ENCODE assay signal across 7 cellular contexts in genomic region chr17:21314261-21314664, GRCh38. TPM values are rescaled to one million over a fixed set of nuclear protein-coding genes. Genes with fewer than 3 reads are reported as not detected.
DNase-seq lines count a peak whose midpoint lies in the region; ATAC-seq, FAIRE-seq and TF ChIP-seq lines count a peak whose summit lies in the region.
"Not testable (repeated sequence)": the region's sequence is repeated elsewhere in the genome, so short reads cannot be mapped to it uniquely, and the experiment has no call there.

No MANE protein-coding gene starts in this region.

- not testable (repeated sequence) for TF ChIP-seq CTCF in RWPE1 (conservative IDR thresholded peaks at IDR 0.05; ENCODE audit: low read depth); ascending aorta (IDR thresholded peaks at IDR 0.05); HepG2 (CRISPR knock-in tag; IDR thresholded peaks at IDR 0.05); osteoblast (IDR thresholded peaks at IDR 0.05; ENCODE audit: extremely low read depth, low read depth, low read length); spleen (IDR thresholded peaks at IDR 0.05 in 8 of 11, conservative IDR thresholded peaks at IDR 0.05 in 3 of 11); transverse colon (IDR thresholded peaks at IDR 0.05)

- in situ Hi-C loops in HepG2 (cut with HindIII; ENCODE audit: extremely low pct_ligation_motif_present, low pct_unique_long_range_greater_than_20kb) (loop anchor here (25.0 kb wide), 1 partner anchor 448 kb away; no protein-coding TSS in a partner anchor), transverse colon (cut with MboI; ENCODE audit: low pct_ligation_motif_present in 1 of 4, low pct_unique_long_range_greater_than_20kb in 1 of 4, low sequenced_read_pairs in 3 of 4) (loop anchor here (10.0 to 25.0 kb wide), 4 partner anchors 59 to 473 kb away; partner anchors contain the start of gene NATD1 (in 1 of the 4))

- not testable (repeated sequence) for H4K20me1 ChIP-seq in HepG2 (ENCODE audit: insufficient read depth, low read length)
- H4K20me1 ChIP-seq in osteoblast (ENCODE audit: insufficient read depth, low read length): peaks cover 17% of the 10 kb centered on the region

- CTCF ChIA-PET in RWPE1 (lab: Yijun Ruan, JAX); HepG2 (lab: Yijun Ruan, JAX; ENCODE audit: low intra/inter-chr PET ratio, low total read pairs): not testable (repeated sequence)

- H2AFZ ChIP-seq in HepG2 (ENCODE audit: low read length); osteoblast (ENCODE audit: low read length): not testable (repeated sequence)

- not testable (repeated sequence) for H3K4me3 ChIP-seq in ascending aorta; HepG2 (replicated peaks in 1 of 3; ENCODE audit: insufficient read depth in 1 of 3, low read depth in 2 of 3, low read length in 3 of 3); osteoblast (ENCODE audit: insufficient read depth, low read length); spleen; transverse colon

- TSS peak; percentile 12 for BruUV-seq in HepG2 (replicated peaks; lab: Mats Ljungman, UMichigan)

- DNase-seq in RWPE1 (ENCODE audit: low spot score); HepG2 (ENCODE audit: low spot score); transverse colon: not testable (repeated sequence)
- DNase-seq in ascending aorta (ENCODE audit: low spot score in 2 of 2) (peak in 1 of 2 donors; percentile 59), Right ventricle myocardium superior (peak; percentile 34), osteoblast (ENCODE audit: insufficient read length, low spot score, missing footprints) (peak; percentile 26), spleen (peak; percentile 76)

- not testable (repeated sequence) for FAIRE-seq in HepG2 (lab: Jason Lieb, UNC)

- H3K9ac ChIP-seq in HepG2 (ENCODE audit: insufficient read depth, low read depth, low read length): not testable (repeated sequence)

- not testable (repeated sequence) for TF ChIP-seq RAD21 in HepG2 (CRISPR knock-in tag; IDR thresholded peaks at IDR 0.05)

- H3K36me3 ChIP-seq in ascending aorta (peaks cover 21 to 39% of the 10 kb centered on the region in 2 donors), osteoblast (ENCODE audit: insufficient read depth, low read length) (peaks cover 48% of the 10 kb centered on the region), spleen (peaks cover 0 to 65% (median 49%) of the 10 kb centered on the region in 6 donors), transverse colon (peaks cover 0 to 11% (median 2%) of the 10 kb centered on the region in 4 donors)
- H3K36me3 ChIP-seq in HepG2 (replicated peaks in 1 of 2; ENCODE audit: control insufficient read depth in 1 of 2, insufficient read depth in 2 of 2, low read length in 2 of 2): not testable (repeated sequence)

- H3K27me3 ChIP-seq in ascending aorta; HepG2 (ENCODE audit: control insufficient read depth in 1 of 2, insufficient read depth in 2 of 2, low read length in 2 of 2); osteoblast (ENCODE audit: insufficient read depth, low read length); spleen (replicated peaks in 1 of 7); transverse colon: not testable (repeated sequence)

- H3K27ac ChIP-seq in RWPE1 (peak overlapping the region; percentile 21), ascending aorta (peak overlapping the region; percentile 11 to 39), transverse colon (peak overlapping the region in 3 of 4 donors; percentile 47 to 59 (median 59))
- H3K27ac ChIP-seq in HepG2 (ENCODE audit: extremely low read length, insufficient read depth, low read length); osteoblast (ENCODE audit: low read depth, low read length); spleen: not testable (repeated sequence)

- ATAC-seq in Right ventricle myocardium superior (ENCODE audit: poor library complexity): not testable (repeated sequence)
- ATAC-seq in HepG2: 0 out of 3 replicates have a peak, but pooled peaks have one; percentile 3

- H3K4me1 ChIP-seq in ascending aorta: peaks cover 9 to 18% of the 10 kb centered on the region in 2 donors
- H3K4me1 ChIP-seq in HepG2 (ENCODE audit: insufficient read depth, low read length): peaks cover 22% of the 10 kb centered on the region
- H3K4me1 ChIP-seq in osteoblast (ENCODE audit: insufficient read depth, low read length): not testable (repeated sequence)
- H3K4me1 ChIP-seq in spleen: peaks cover 0 to 23% (median 8%) of the 10 kb centered on the region in 6 donors
- H3K4me1 ChIP-seq in transverse colon: peaks cover 0 to 22% (median 14%) of the 10 kb centered on the region in 4 donors

- H3K4me2 ChIP-seq in HepG2 (ENCODE audit: low read depth, low read length); osteoblast (ENCODE audit: insufficient read depth, low read length): not testable (repeated sequence)

- 56% methylated on average over 4 of the region's 7 CpGs for WGBS in HepG2 (ENCODE audit: low lambda C conversion rate)
- WGBS in spleen, 5 donors: 85 to 100% (median 85%) methylated on average over 4 to 7 of the region's 7 CpGs
- WGBS in transverse colon (ENCODE audit: low coverage in 1 of 2), 2 donors: 51% methylated on average over 7 of the region's 7 CpGs; no CpG with 5 or more reads in 1 of the 2 donors

- not testable (repeated sequence) for H3K79me2 ChIP-seq in HepG2 (ENCODE audit: insufficient read depth, low read length); osteoblast (ENCODE audit: insufficient read depth, low read length)

- not testable (repeated sequence) for TF ChIP-seq POLR2A in HepG2 (IDR thresholded peaks at IDR 0.05; ENCODE audit: insufficient read depth in 1 of 2, low read depth in 2 of 2, low read length in 2 of 2); spleen (IDR thresholded peaks at IDR 0.05); transverse colon (IDR thresholded peaks at IDR 0.05)

- intact Hi-C loops in ascending aorta (cut with DNase I): loop anchor here (5.0 to 10.0 kb wide), 3 partner anchors 37 to 198 kb away; partner anchors contain the start of gene NATD1
- intact Hi-C loops in Right ventricle myocardium superior (cut with DNase I): loop anchor here (10.0 kb wide), 1 partner anchor 141 kb away; no protein-coding TSS in a partner anchor
- intact Hi-C loops in HepG2 (cut with micrococcal nuclease; ENCODE audit: unreplicated experiment): loop anchor here (10.0 kb wide), 1 partner anchor 201 kb away; no protein-coding TSS in a partner anchor
- intact Hi-C loops in spleen (cut with DNase I; ENCODE audit: low total_unique reads): loop anchor here (10.0 kb wide), 1 partner anchor 131 kb away; no protein-coding TSS in a partner anchor
- intact Hi-C loops in transverse colon (cut with DNase I; ENCODE audit: low total_unique reads): not testable (repeated sequence)

- POLR2A ChIA-PET in RWPE1 (lab: Yijun Ruan, JAX; ENCODE audit: low non-redundant PET); HepG2 (lab: Yijun Ruan, JAX): not testable (repeated sequence)

- H3K9me3 ChIP-seq in ascending aorta; HepG2 (ENCODE audit: low read length); osteoblast (ENCODE audit: low read depth, low read length); spleen; transverse colon: not testable (repeated sequence)

- not testable (repeated sequence) for TF ChIP-seq EP300 in HepG2 (IDR thresholded peaks at IDR 0.05; ENCODE audit: low read depth in 2 of 2, low read length in 2 of 2); HepG2 (CRISPR knock-in tag; IDR thresholded peaks at IDR 0.05; ENCODE audit: borderline replicate concordance); transverse colon (IDR thresholded peaks at IDR 0.05; ENCODE audit: low read depth)

TF ChIP-seq in HepG2, 621 proteins besides CTCF, POLR2A, EP300 and RAD21 (continues in another document):
- TF ChIP-seq SALL1 (CRISPR knock-in tag; IDR thresholded peaks at IDR 0.05) (0 out of 2 replicates have a peak, but pooled peaks have one; percentile 12), AGO2 (optimal IDR thresholded peaks at IDR 0.05; ENCODE audit: low read depth, low read length) (peak; percentile 43)

RNA-seq across cellular contexts. Expression of gene MAP2K3, which starts 29.8 kb away (rescaled TPM):
- total RNA-seq in ascending aorta (294 TPM), Right ventricle myocardium superior (30.8 TPM), HepG2 (2016; rRNA removed; fragmentation: Illumina TruSeq; extraction: Trizol) (20.5 and 39.8 TPM in 2 replicates), osteoblast (24.5 and 27.5 TPM in 2 replicates), spleen (100 to 1,000 TPM in 2 of 7 donors, 10 to 100 TPM in 5; 44.3 to 121 (median 83.6) TPM), transverse colon (100 to 1,000 TPM in 1 of 4 donors, 10 to 100 TPM in 3; 44.4 to 148 (median 59.6) TPM)
- total RNA-seq in HepG2 (2016; cell fraction: cytosol; rRNA removed; fragmentation: Illumina TruSeq; extraction: Trizol; ENCODE audit: low read depth): 7.7 and 8.7 TPM in 2 replicates
- total RNA-seq in HepG2 (2016; cell fraction: insoluble cytoplasmic fraction; rRNA removed; fragmentation: Illumina TruSeq; extraction: Trizol): 18.3 and 35.2 TPM in 2 replicates
- 33.7 and 35.8 TPM in 2 replicates for total RNA-seq in HepG2 (2016; cell fraction: membrane; rRNA removed; fragmentation: Illumina TruSeq; extraction: Trizol)
- total RNA-seq in HepG2 (2016; cell fraction: nucleus; rRNA removed; fragmentation: Illumina TruSeq; extraction: Trizol): 32.1 and 34.9 TPM in 2 replicates
- polyA plus RNA-seq in HepG2 (2011; rRNA removed) (27.4 and 31.9 TPM in 2 replicates), spleen (10 to 100 TPM; 31.7 to 54.6 (median 46.3) TPM)
- polyA plus RNA-seq in HepG2 (2011; cell fraction: cytosol; rRNA removed): 31.3 and 32.8 TPM in 2 replicates
- polyA plus RNA-seq in HepG2 (2011; cell fraction: nucleus; rRNA removed): 53.3 and 53.4 TPM in 2 replicates
- 39.9 and 42.2 TPM in 2 replicates for polyA plus RNA-seq in HepG2 (2012)
- polyA plus RNA-seq in HepG2 (2016; cell fraction: cytosol; fragmentation: Illumina TruSeq; extraction: Trizol; ENCODE audit: low read depth): 14.1 and 15.9 TPM in 2 replicates
- 67.2 and 88.4 TPM in 2 replicates for polyA plus RNA-seq in HepG2 (2016; cell fraction: insoluble cytoplasmic fraction; fragmentation: Illumina TruSeq; extraction: Trizol; ENCODE audit: low read depth)
- 51.1 and 52.5 TPM in 2 replicates for polyA plus RNA-seq in HepG2 (2016; cell fraction: membrane; fragmentation: Illumina TruSeq; extraction: Trizol; ENCODE audit: low read depth)
- 86.9 and 97.6 TPM in 2 replicates for polyA plus RNA-seq in HepG2 (2016; cell fraction: nucleus; fragmentation: Illumina TruSeq; extraction: Trizol; ENCODE audit: insufficient read depth, low read depth)
- 26.9 and 40.6 TPM in 2 replicates for polyA minus RNA-seq in HepG2 (2011; rRNA and poly(A)+ RNA removed; ENCODE audit: low replicate concordance)
- polyA minus RNA-seq in HepG2 (2011; cell fraction: cytosol; rRNA and poly(A)+ RNA removed): 19.3 and 21.4 TPM in 2 replicates
- polyA minus RNA-seq in HepG2 (2011; cell fraction: nucleus; rRNA and poly(A)+ RNA removed): 16.0 and 18.3 TPM in 2 replicates
